Comparison of ENCODE assay signal across 10 cellular contexts in the genomic region with DNA sequence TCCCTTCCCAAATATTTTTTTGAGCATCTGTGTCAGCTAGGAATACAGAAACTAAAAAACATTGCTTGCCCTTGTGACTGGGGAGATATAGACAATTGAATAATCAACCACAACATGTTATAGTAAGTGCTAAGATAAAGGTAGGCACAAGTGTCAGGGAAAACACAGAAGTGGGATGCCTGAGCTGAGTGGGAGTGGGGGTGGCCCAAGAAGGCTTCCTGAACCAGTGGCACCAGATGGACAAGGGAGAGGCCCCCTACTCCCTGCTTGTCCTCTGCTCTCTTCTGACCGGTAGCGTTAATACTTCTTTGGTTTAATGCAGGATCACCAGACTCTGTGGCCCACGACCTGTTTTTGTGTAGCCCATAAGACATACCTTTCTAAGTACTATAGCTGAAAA. TPM values are rescaled to one million over a fixed set of nuclear protein-coding genes. Genes with fewer than 3 reads are reported as not detected.
DNase-seq lines count a peak whose midpoint lies in the region; ATAC-seq and TF ChIP-seq lines count a peak whose summit lies in the region.
"Had no signal": no experiment of that assay in that cellular context is flagged by ENCODE, and none has a peak within 500 bp of the region (broad histone marks: within the 10 kb centered on the region; RNA-seq: fewer than 3 reads in every experiment).

No MANE protein-coding gene starts in this region.

- ATAC-seq in lower lobe of right lung (peak in 1 of 2 donors; percentile 20), HG03097 (IDR thresholded peaks at IDR 0.05; ENCODE audit: low FRiP score, unreplicated experiment) (no peak), GM18505 (IDR thresholded peaks at IDR 0.05; ENCODE audit: unreplicated experiment) (no peak), GM21576 (IDR thresholded peaks at IDR 0.05; ENCODE audit: unreplicated experiment) (no peak)

- H3K27ac ChIP-seq in cardiac muscle cell: peak overlapping the region; percentile 90
- peak overlapping the region; percentile 39 to 44 for H3K27ac ChIP-seq in ascending aorta
- H3K27ac ChIP-seq in lower lobe of right lung: peak overlapping the region; percentile 36

- H3K27me3 ChIP-seq in cardiac muscle cell: no peaks in the 10 kb centered on the region
- no peaks in the 10 kb centered on the region for H3K27me3 ChIP-seq in ascending aorta
- H3K27me3 ChIP-seq in lower lobe of right lung (ENCODE audit: low read depth): no peaks in the 10 kb centered on the region

- peaks cover 37% of the 10 kb centered on the region for H3K4me1 ChIP-seq in cardiac muscle cell (ENCODE audit: low read depth)
- H3K4me1 ChIP-seq in ascending aorta: peaks cover 0 to 2% of the 10 kb centered on the region in 2 donors
- H3K4me1 ChIP-seq in lower lobe of right lung: peaks cover 54% of the 10 kb centered on the region

- TF ChIP-seq CTCF in cardiac muscle cell (IDR thresholded peaks at IDR 0.05; ENCODE audit: low read depth, low read length): no peak
- no peak for TF ChIP-seq CTCF in ascending aorta (IDR thresholded peaks at IDR 0.05)
- TF ChIP-seq CTCF in lower lobe of right lung (IDR thresholded peaks at IDR 0.05): no peak

- peak; percentile 6 to 56 for DNase-seq in cardiac muscle cell (ENCODE audit: low read depth in 1 of 2, low spot score in 1 of 2)
- DNase-seq in cardiac septum (ENCODE audit: low spot score): no peak
- no peak for DNase-seq in ascending aorta (ENCODE audit: low spot score in 2 of 2)
- DNase-seq in lower lobe of right lung: no peak
- no peak for DNase-seq in A172 (ENCODE audit: low spot score)
- DNase-seq: activated naive CD4-positive, alpha-beta T cell treated with Interleukin-2 at 50 U/mL for 16 hours; RPMI8226 had no signal

- H3K9me3 ChIP-seq in cardiac muscle cell (ENCODE audit: low read depth) (no peaks in the 10 kb centered on the region), ascending aorta (no peaks in the 10 kb centered on the region), lower lobe of right lung (no peaks in the 10 kb centered on the region)

- no peak for TF ChIP-seq POLR2A in GM18505 (IDR thresholded peaks at IDR 0.05; ENCODE audit: borderline replicate concordance, extremely low read depth, insufficient read depth, insufficient read length)

- H3K4me3 ChIP-seq in cardiac muscle cell (no peak overlapping the region), ascending aorta (no peak overlapping the region), lower lobe of right lung (no peak overlapping the region)

- no peaks in the 10 kb centered on the region for H3K36me3 ChIP-seq in cardiac muscle cell
- no peaks in the 10 kb centered on the region for H3K36me3 ChIP-seq in ascending aorta
- H3K36me3 ChIP-seq in lower lobe of right lung: no peaks in the 10 kb centered on the region

- intact Hi-C loops in cardiac septum (cut with DNase I) (loop anchor here (5.0 kb wide), 1 partner anchor 42 kb away; no protein-coding TSS in a partner anchor), ascending aorta (cut with DNase I) (no loop called here), lower lobe of right lung (cut with DNase I) (no loop called here)

RNA-seq across cellular contexts. Expression of a gene that starts 48.8 kb away (rescaled TPM):
- total RNA-seq in cardiac muscle cell (62.1 and 62.6 TPM in 2 replicates), cardiac septum (115 TPM), ascending aorta (138 TPM), lower lobe of right lung (50.8 TPM)
- 61.6 and 97.8 TPM in 2 replicates for polyA plus RNA-seq in cardiac muscle cell
- total RNA-seq in A172 (2014; rRNA removed; shearing (Covaris generic)): 15.1 and 18.0 TPM in 2 replicates

Comparison
In these comparisons a context has a peak if more than half of its experiments do, and no peak if none do; other contexts are left out.
1. DNase-seq: peak in cardiac muscle cell (2 of 2); none in cardiac septum (single experiment), ascending aorta (0 of 2), lower lobe of right lung (single experiment) and A172 (single experiment).
2. H3K27ac ChIP-seq: peak in every context shown above with its lines; median percentile 90 in cardiac muscle cell; 42 in ascending aorta; 36 in lower lobe of right lung.